ENCODE assay signal across 20 cellular contexts in genomic region chr7:156898938-156899337, GRCh38. TPM values are rescaled to one million over a fixed set of nuclear protein-coding genes. Genes with fewer than 3 reads are reported as not detected.
DNase-seq lines count a peak whose midpoint lies in the region; ATAC-seq, FAIRE-seq and TF ChIP-seq lines count a peak whose summit lies in the region.
"Had no signal": no experiment of that assay in that cellular context is flagged by ENCODE, and none has a peak within 500 bp of the region (broad histone marks: within the 10 kb centered on the region; RNA-seq: fewer than 3 reads in every experiment).

No MANE protein-coding gene starts in this region.

- TF ChIP-seq CTCF in HCT116 (IDR thresholded peaks at IDR 0.05 in 2 of 3, conservative IDR thresholded peaks at IDR 0.05 in 1 of 3; ENCODE audit: borderline replicate concordance in 1 of 3, insufficient read depth in 1 of 3, low read depth in 2 of 3, low read length in 2 of 3) (no peak), bronchial epithelial cell (IDR thresholded peaks at IDR 0.05; ENCODE audit: insufficient read depth, low read length, severe bottlenecking) (no peak), brain microvascular endothelial cell (IDR thresholded peaks at IDR 0.05; ENCODE audit: low read depth, low read length, missing control alignments) (no peak)

- POLR2A ChIA-PET in HCT116 (lab: Charles Lee), result interaction anchor here (1.2 kb wide), 1 partner anchor 50 kb away, joined by 3 read pairs; the partner anchor contains the start of gene NOM1

- H4K20me1 ChIP-seq in HCT116 (ENCODE audit: insufficient read depth), result no peaks in the 10 kb centered on the region

- ATAC-seq in HCT116, result no peak
- no peak for ATAC-seq in HG03521 (IDR thresholded peaks at IDR 0.05; ENCODE audit: unreplicated experiment)
- ATAC-seq: PC-3 had no signal

- in situ Hi-C loops in ACHN (cut with HindIII; ENCODE audit: low pct_ligation_motif_present, low pct_unique_long_range_greater_than_20kb, low sequenced_read_pairs) (no loop called here), brain microvascular endothelial cell (cut with HindIII; ENCODE audit: low pct_ligation_motif_present, low sequenced_read_pairs) (no loop called here)

- peaks cover 29 to 71% of the 10 kb centered on the region in 2 experiments for H3K4me1 ChIP-seq in HCT116 (ENCODE audit: control insufficient read depth in 1 of 2, insufficient read depth in 2 of 2, low read length in 2 of 2)
- H3K4me1 ChIP-seq: SJCRH30 had no signal

- intact Hi-C loops in HCT116 (cut with micrococcal nuclease), result no loop called here

- no peak for TF ChIP-seq RAD21 in HCT116 (IDR thresholded peaks at IDR 0.05; ENCODE audit: low read depth)

- DNase-seq in ACHN (peak; percentile 37), HCT116 (ENCODE audit: low read depth, low spot score) (no peak), bronchial epithelial cell (ENCODE audit: low read depth) (peak; percentile 40), kidney tubule cell (ENCODE audit: low spot score) (peak; percentile 63), HUDEP-2 (lab: John Stamatoyannopoulos, UW; ENCODE audit: unreplicated experiment in 76 of 76) (no peak), brain microvascular endothelial cell (no peak), H4 (ENCODE audit: low spot score) (no peak)
- DNase-seq: C1 segment of cervical spinal cord, DMS 273 treated with DMSO at 0.1 percent for 48 hours, HCEC 1CT, KG1, MG63, NCI-H187 treated with DMSO at 0.1 percent for 48 hours, NCI-H2171 treated with DMSO at 0.1 percent for 48 hours, NCI-H748 treated with DMSO at 0.1 percent for 48 hours, PC-3, SJCRH30 had no signal

- no peak for TF ChIP-seq POLR2A in HCT116 (IDR thresholded peaks at IDR 0.05; ENCODE audit: borderline replicate concordance, extremely low read depth, insufficient read depth, insufficient read length)

- H3K9ac ChIP-seq in HCT116 (ENCODE audit: low read length), result no peak overlapping the region

- H3K27me3 ChIP-seq in HCT116 (ENCODE audit: insufficient read depth, low read length) (no peaks in the 10 kb centered on the region), bronchial epithelial cell (ENCODE audit: control insufficient read depth, insufficient read depth, low read length) (no peaks in the 10 kb centered on the region), brain microvascular endothelial cell (replicated peaks) (no peaks in the 10 kb centered on the region)
- H3K27me3 ChIP-seq: MG63, SJCRH30 had no signal

- BruUV-seq in HCT116 (replicated peaks; lab: Mats Ljungman, UMichigan), result no TSS peak

- CTCF ChIA-PET in HCT116 (lab: Charles Lee), result no interaction called here

- no peak overlapping the region for H3K4me3 ChIP-seq in HCT116 (replicated peaks in 1 of 2; ENCODE audit: low read depth in 1 of 2, low read length in 2 of 2)
- H3K4me3 ChIP-seq in bronchial epithelial cell (ENCODE audit: low read depth, low read length), result no peak overlapping the region
- H3K4me3 ChIP-seq in brain microvascular endothelial cell (ENCODE audit: low read depth, low read length), result no peak overlapping the region
- H3K4me3 ChIP-seq: MG63, SJCRH30 had no signal

- H3K4me2 ChIP-seq in HCT116 (ENCODE audit: low read length), result no peak overlapping the region

- H2AFZ ChIP-seq in HCT116 (ENCODE audit: low read depth, low read length, poor library complexity, severe bottlenecking), result no peak overlapping the region

- H3K9me3 ChIP-seq in HCT116 (ENCODE audit: control insufficient read depth in 1 of 2, insufficient read depth in 1 of 2, low read depth in 1 of 2, low read length in 2 of 2), result no peaks in the 10 kb centered on the region
- H3K9me3 ChIP-seq: MG63, SJCRH30 had no signal

- peaks cover 4% of the 10 kb centered on the region; the same call in 1 of the 2 replicates for H3K79me2 ChIP-seq in HCT116 (ENCODE audit: insufficient read depth, low read length)

- H3K27ac ChIP-seq in HCT116 (ENCODE audit: low read depth, low read length), result no peak overlapping the region
- no peak overlapping the region for H3K27ac ChIP-seq in brain microvascular endothelial cell
- H3K27ac ChIP-seq: HL-60, SJCRH30 had no signal

- RAD21 ChIA-PET in HCT116 (lab: Charles Lee; ENCODE audit: low non-redundant PET in 1 of 2, low total read pairs in 2 of 2, uncharacterized antibody in 2 of 2, unreplicated experiment in 2 of 2), result no interaction called here

- FAIRE-seq in bronchial epithelial cell (lab: Jason Lieb, UNC), result no peak
- FAIRE-seq: A204.1 had no signal

- no peaks in the 10 kb centered on the region for H3K36me3 ChIP-seq in HCT116 (ENCODE audit: control insufficient read depth in 1 of 2, insufficient read depth in 2 of 2, low read length in 2 of 2)
- H3K36me3 ChIP-seq in bronchial epithelial cell (ENCODE audit: control insufficient read depth, insufficient read depth, low read length), result no peaks in the 10 kb centered on the region
- no peaks in the 10 kb centered on the region for H3K36me3 ChIP-seq in brain microvascular endothelial cell (replicated peaks)
- H3K36me3 ChIP-seq: MG63, SJCRH30 had no signal

- no peaks in the 10 kb centered on the region for H3K9me2 ChIP-seq in HCT116 (ENCODE audit: insufficient read depth)

TF ChIP-seq in HCT116, 20 proteins besides CTCF, POLR2A, EP300 and RAD21:
- TF ChIP-seq CBX3 (IDR thresholded peaks at IDR 0.05; ENCODE audit: low read depth) (no peak), CEBPB (IDR thresholded peaks at IDR 0.05; ENCODE audit: low read depth) (0 out of 2 replicates have a peak, but pooled peaks have one; percentile 42)
TF ChIP-seq in HCT116: peak in this region for 1.

RNA-seq across cellular contexts. Expression of gene LMBR1, which starts 6.0 kb away (rescaled TPM):
- total RNA-seq in HCT116 (2021; ENCODE audit: unreplicated experiment), result 84.0 TPM
- polyA plus RNA-seq in HCT116 (2012), result 24.9 and 29.6 TPM in 2 replicates
- total RNA-seq in bronchial epithelial cell, result 73.7 and 79.6 TPM in 2 replicates
- 31.8 and 48.2 TPM in 2 replicates for total RNA-seq in H4 (2014; rRNA removed; shearing (Covaris generic))

RNA-seq across cellular contexts. Expression of gene NOM1, which starts 50.6 kb away (rescaled TPM):
- total RNA-seq in HCT116 (2021; ENCODE audit: unreplicated experiment) (35.4 TPM), bronchial epithelial cell (13.7 and 17.6 TPM in 2 replicates)
- 16.3 and 16.6 TPM in 2 replicates for polyA plus RNA-seq in HCT116 (2012)
- 6.9 and 7.1 TPM in 2 replicates for total RNA-seq in H4 (2014; rRNA removed; shearing (Covaris generic))

Comparison
In these comparisons a context has a peak if more than half of its experiments do, and no peak if none do; other contexts are left out.
1. DNase-seq: peak in ACHN (single experiment), bronchial epithelial cell (single experiment) and kidney tubule cell (single experiment); none in HCT116 (single experiment), HUDEP-2 (0 of 76), brain microvascular endothelial cell (single experiment) and H4 (single experiment).